8 cellular contexts compared by ENCODE assay signal in genomic region chr5:141701341-141702119, GRCh38. TPM values are rescaled to one million over a fixed set of nuclear protein-coding genes. Genes with fewer than 3 reads are reported as not detected.
DNase-seq lines count a peak whose midpoint lies in the region; ATAC-seq and FAIRE-seq lines count a peak whose summit lies in the region.

No MANE protein-coding gene starts in this region.

- H3K27ac Mint-ChIP-seq in T-helper 17 cell = peak overlapping the region; percentile 83
- peak overlapping the region in 2 of 6 donors; percentile 37 to 76 for H3K27ac Mint-ChIP-seq in naive B cell

- H3K36me3 Mint-ChIP-seq in T-helper 17 cell (ENCODE audit: low read depth) = peaks cover 4% of the 10 kb centered on the region
- H3K36me3 Mint-ChIP-seq in naive B cell = no peaks in the 10 kb centered on the region

- peaks cover 31% of the 10 kb centered on the region for H3K27me3 Mint-ChIP-seq in T-helper 17 cell
- peaks cover 41 to 47% (median 46%) of the 10 kb centered on the region in 3 donors for H3K27me3 Mint-ChIP-seq in naive B cell

- no peaks in the 10 kb centered on the region for H3K9me3 ChIP-seq in T-helper 17 cell (ENCODE audit: control insufficient read depth, low read length, poor library complexity, severe bottlenecking)

- H3K4me1 Mint-ChIP-seq in T-helper 17 cell = peaks cover 19% of the 10 kb centered on the region
- peaks cover 9 to 25% (median 24%) of the 10 kb centered on the region in 3 donors for H3K4me1 Mint-ChIP-seq in naive B cell

- ATAC-seq in GM21786 (IDR thresholded peaks at IDR 0.05; ENCODE audit: unreplicated experiment) (peak; percentile 76), T-helper 17 cell (peak; percentile 36), naive B cell (ENCODE audit: low read depth in 2 of 2) (peak; percentile 16 to 23), HG03457 (IDR thresholded peaks at IDR 0.05; ENCODE audit: unreplicated experiment) (no peak)

- H3K4me3 Mint-ChIP-seq in T-helper 17 cell = peak overlapping the region; percentile 92
- peak overlapping the region in 5 of 8 donors; percentile 81 to 96 (median 91) for H3K4me3 Mint-ChIP-seq in naive B cell

- H3K9me3 Mint-ChIP-seq in naive B cell = no peaks in the 10 kb centered on the region

- DNase-seq in GM18507 (ENCODE audit: extremely low spot score, insufficient read length, low read depth) = no peak
- no peak for DNase-seq in T-helper 17 cell
- DNase-seq in naive B cell = peak; percentile 14
- no peak for DNase-seq in NK-92 (lab: John Stamatoyannopoulos, UW; ENCODE audit: unreplicated experiment)
- no peak for DNase-seq in HPDE6-E6E7 (ENCODE audit: extremely low spot score)
- DNase-seq in activated gamma-delta T cell (lab: John Stamatoyannopoulos, UW) = no peak

- FAIRE-seq in GM18507 (lab: Jason Lieb, UNC) = peak; percentile 74

RNA-seq across cellular contexts. Expression of gene ARAP3, which starts 19.5 kb away (rescaled TPM):
- total RNA-seq in T-helper 17 cell = 1 to 10 TPM; 1.3 to 3.2 TPM
- polyA plus RNA-seq in naive B cell (ENCODE audit: low read depth in 6 of 6) = not detected

RNA-seq across cellular contexts. Expression of gene FCHSD1, which starts 50.3 kb away (rescaled TPM):
- total RNA-seq in T-helper 17 cell = 10 to 100 TPM; 77.6 to 82.2 TPM
- polyA plus RNA-seq in naive B cell (ENCODE audit: low read depth in 6 of 6) = 10 to 100 TPM in 2 of 6 donors, 1 to 10 TPM in 4; 4.9 to 12.1 (median 8.2) TPM
